Comparison of ENCODE assay signal across 1 cellular context in the genomic region with DNA sequence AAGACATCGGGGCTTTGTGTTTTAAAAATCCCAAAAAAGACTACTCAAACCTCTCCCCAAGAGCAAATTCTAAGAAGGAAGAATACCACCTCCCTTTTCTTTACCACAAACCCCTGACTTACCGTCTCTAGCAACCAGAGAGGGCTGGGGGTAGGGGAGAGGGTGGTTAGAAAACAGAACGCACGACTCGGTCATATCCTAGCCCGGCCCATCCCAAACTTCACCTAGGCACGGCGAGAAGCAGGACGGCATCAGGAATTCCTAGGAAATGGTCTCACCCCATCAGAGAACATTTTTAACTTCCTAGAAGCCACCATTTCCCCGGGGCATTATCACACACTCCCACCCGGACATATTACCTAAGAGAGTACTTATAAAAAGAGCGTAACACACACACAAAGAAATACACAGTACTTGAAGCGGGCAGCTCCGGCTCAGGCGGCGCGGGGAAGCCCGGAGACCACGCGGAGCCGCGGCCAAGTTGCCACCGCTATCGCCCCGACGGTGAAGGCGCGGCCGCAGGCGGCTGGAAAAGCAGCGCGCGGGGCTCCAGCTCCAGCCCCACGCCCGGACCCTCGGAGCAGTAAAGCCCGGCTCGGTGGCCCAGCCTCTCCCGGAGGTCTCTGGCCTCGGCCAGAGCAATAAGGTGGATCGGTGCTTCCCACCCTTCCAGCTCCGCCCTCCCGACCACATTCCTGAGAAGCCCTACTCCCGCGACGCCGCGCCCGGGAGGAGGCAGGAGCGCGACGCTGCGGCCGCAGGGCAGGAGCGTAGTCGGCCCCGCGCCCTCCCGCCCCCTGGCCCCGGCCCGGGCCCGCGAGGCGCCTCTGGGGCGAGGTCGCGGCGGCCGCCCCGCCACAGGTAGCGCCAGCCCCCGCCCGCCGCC.
TF ChIP-seq lines count a peak whose summit lies in the region.

No MANE protein-coding gene starts in this region.

TF ChIP-seq in HepG2, 621 proteins besides CTCF, POLR2A, EP300 and RAD21 (continued from another document and continues in another):
- TF ChIP-seq, protein P1, sequence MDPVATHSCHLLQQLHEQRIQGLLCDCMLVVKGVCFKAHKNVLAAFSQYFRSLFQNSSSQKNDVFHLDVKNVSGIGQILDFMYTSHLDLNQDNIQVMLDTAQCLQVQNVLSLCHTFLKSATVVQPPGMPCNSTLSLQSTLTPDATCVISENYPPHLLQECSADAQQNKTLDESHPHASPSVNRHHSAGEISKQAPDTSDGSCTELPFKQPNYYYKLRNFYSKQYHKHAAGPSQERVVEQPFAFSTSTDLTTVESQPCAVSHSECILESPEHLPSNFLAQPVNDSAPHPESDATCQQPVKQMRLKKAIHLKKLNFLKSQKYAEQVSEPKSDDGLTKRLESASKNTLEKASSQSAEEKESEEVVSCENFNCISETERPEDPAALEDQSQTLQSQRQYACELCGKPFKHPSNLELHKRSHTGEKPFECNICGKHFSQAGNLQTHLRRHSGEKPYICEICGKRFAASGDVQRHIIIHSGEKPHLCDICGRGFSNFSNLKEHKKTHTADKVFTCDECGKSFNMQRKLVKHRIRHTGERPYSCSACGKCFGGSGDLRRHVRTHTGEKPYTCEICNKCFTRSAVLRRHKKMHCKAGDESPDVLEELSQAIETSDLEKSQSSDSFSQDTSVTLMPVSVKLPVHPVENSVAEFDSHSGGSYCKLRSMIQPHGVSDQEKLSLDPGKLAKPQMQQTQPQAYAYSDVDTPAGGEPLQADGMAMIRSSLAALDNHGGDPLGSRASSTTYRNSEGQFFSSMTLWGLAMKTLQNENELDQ (CRISPR knock-in tag; IDR thresholded peaks at IDR 0.05; ENCODE audit: borderline replicate concordance) = no peak
- TF ChIP-seq KMT2B (CRISPR knock-in tag; IDR thresholded peaks at IDR 0.05) (0 out of 2 replicates have a peak, but pooled peaks have one; percentile 42), PHF8 (CRISPR knock-in tag; IDR thresholded peaks at IDR 0.05) (no peak; the same call in 1 of the 2 replicates), ZNF329 (CRISPR knock-in tag; IDR thresholded peaks at IDR 0.05; ENCODE audit: low read depth) (no peak), ZNF782 (CRISPR knock-in tag; IDR thresholded peaks at IDR 0.05; ENCODE audit: borderline replicate concordance) (no peak), ATM (IDR thresholded peaks at IDR 0.05; ENCODE audit: borderline replicate concordance) (no peak), NFKBIZ (CRISPR knock-in tag; IDR thresholded peaks at IDR 0.05) (no peak), MTA3 (CRISPR knock-in tag; IDR thresholded peaks at IDR 0.05) (no peak), FOXK2 (IDR thresholded peaks at IDR 0.05) (no peak), NFE2L2 (IDR thresholded peaks at IDR 0.05; ENCODE audit: low read length) (no peak), ZNF552 (CRISPR knock-in tag; IDR thresholded peaks at IDR 0.05; ENCODE audit: borderline replicate concordance) (no peak), MED8 (CRISPR knock-in tag; IDR thresholded peaks at IDR 0.05; ENCODE audit: insufficient replicate concordance) (no peak), SYNCRIP (IDR thresholded peaks at IDR 0.05; ENCODE audit: insufficient read depth, low read depth, low read length) (no peak), ZNF839 (CRISPR knock-in tag; IDR thresholded peaks at IDR 0.05; ENCODE audit: borderline replicate concordance) (0 out of 2 replicates have a peak, but pooled peaks have one; percentile 27), ZNF451 (CRISPR knock-in tag; IDR thresholded peaks at IDR 0.05) (no peak), YEATS2 (CRISPR knock-in tag; IDR thresholded peaks at IDR 0.05; ENCODE audit: borderline replicate concordance) (no peak; the same call in 1 of the 2 replicates), ZNF589 (CRISPR knock-in tag; conservative IDR thresholded peaks at IDR 0.05) (no peak), CHCHD3 (CRISPR knock-in tag; IDR thresholded peaks at IDR 0.05) (no peak), HOXA3 (CRISPR knock-in tag; IDR thresholded peaks at IDR 0.05) (peak; percentile 18; the same call in 1 of the 2 replicates), ZMYM2 (CRISPR knock-in tag; IDR thresholded peaks at IDR 0.05) (no peak), ZNF615 (CRISPR knock-in tag; IDR thresholded peaks at IDR 0.05; ENCODE audit: borderline replicate concordance) (no peak), IRF2 (CRISPR knock-in tag; IDR thresholded peaks at IDR 0.05) (no peak), HNRNPL (IDR thresholded peaks at IDR 0.05; ENCODE audit: low read depth, low read length) (no peak), ZNF230 (CRISPR knock-in tag; IDR thresholded peaks at IDR 0.05) (no peak), TEAD2 (CRISPR knock-in tag; IDR thresholded peaks at IDR 0.05) (no peak), JUNB (CRISPR knock-in tag; IDR thresholded peaks at IDR 0.05; ENCODE audit: borderline replicate concordance) (no peak), MXI1 (IDR thresholded peaks at IDR 0.05; ENCODE audit: borderline replicate concordance, low read depth, low read length) (0 out of 3 replicates have a peak, but pooled peaks have one; percentile 15), ZNF672 (CRISPR knock-in tag; IDR thresholded peaks at IDR 0.05) (no peak)
- TF ChIP-seq, protein P2, sequence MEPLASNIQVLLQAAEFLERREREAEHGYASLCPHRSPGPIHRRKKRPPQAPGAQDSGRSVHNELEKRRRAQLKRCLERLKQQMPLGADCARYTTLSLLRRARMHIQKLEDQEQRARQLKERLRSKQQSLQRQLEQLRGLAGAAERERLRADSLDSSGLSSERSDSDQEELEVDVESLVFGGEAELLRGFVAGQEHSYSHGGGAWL (CRISPR knock-in tag; IDR thresholded peaks at IDR 0.05) = peak; percentile 37; the same call in 1 of the 2 replicates
- TF ChIP-seq, protein P3, sequence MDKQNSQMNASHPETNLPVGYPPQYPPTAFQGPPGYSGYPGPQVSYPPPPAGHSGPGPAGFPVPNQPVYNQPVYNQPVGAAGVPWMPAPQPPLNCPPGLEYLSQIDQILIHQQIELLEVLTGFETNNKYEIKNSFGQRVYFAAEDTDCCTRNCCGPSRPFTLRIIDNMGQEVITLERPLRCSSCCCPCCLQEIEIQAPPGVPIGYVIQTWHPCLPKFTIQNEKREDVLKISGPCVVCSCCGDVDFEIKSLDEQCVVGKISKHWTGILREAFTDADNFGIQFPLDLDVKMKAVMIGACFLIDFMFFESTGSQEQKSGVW (CRISPR knock-in tag; IDR thresholded peaks at IDR 0.05; ENCODE audit: borderline replicate concordance) = no peak
- TF ChIP-seq, protein P4, sequence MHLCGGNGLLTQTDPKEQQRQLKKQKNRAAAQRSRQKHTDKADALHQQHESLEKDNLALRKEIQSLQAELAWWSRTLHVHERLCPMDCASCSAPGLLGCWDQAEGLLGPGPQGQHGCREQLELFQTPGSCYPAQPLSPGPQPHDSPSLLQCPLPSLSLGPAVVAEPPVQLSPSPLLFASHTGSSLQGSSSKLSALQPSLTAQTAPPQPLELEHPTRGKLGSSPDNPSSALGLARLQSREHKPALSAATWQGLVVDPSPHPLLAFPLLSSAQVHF (CRISPR knock-in tag; IDR thresholded peaks at IDR 0.05) = no peak
- TF ChIP-seq, protein P5, sequence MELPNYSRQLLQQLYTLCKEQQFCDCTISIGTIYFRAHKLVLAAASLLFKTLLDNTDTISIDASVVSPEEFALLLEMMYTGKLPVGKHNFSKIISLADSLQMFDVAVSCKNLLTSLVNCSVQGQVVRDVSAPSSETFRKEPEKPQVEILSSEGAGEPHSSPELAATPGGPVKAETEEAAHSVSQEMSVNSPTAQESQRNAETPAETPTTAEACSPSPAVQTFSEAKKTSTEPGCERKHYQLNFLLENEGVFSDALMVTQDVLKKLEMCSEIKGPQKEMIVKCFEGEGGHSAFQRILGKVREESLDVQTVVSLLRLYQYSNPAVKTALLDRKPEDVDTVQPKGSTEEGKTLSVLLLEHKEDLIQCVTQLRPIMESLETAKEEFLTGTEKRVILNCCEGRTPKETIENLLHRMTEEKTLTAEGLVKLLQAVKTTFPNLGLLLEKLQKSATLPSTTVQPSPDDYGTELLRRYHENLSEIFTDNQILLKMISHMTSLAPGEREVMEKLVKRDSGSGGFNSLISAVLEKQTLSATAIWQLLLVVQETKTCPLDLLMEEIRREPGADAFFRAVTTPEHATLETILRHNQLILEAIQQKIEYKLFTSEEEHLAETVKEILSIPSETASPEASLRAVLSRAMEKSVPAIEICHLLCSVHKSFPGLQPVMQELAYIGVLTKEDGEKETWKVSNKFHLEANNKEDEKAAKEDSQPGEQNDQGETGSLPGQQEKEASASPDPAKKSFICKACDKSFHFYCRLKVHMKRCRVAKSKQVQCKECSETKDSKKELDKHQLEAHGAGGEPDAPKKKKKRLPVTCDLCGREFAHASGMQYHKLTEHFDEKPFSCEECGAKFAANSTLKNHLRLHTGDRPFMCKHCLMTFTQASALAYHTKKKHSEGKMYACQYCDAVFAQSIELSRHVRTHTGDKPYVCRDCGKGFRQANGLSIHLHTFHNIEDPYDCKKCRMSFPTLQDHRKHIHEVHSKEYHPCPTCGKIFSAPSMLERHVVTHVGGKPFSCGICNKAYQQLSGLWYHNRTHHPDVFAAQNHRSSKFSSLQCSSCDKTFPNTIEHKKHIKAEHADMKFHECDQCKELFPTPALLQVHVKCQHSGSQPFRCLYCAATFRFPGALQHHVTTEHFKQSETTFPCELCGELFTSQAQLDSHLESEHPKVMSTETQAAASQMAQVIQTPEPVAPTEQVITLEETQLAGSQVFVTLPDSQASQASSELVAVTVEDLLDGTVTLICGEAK (IDR thresholded peaks at IDR 0.05) = no peak
- TF ChIP-seq, protein P5 (CRISPR knock-in tag; IDR thresholded peaks at IDR 0.05) = no peak
- TF ChIP-seq, protein P6, sequence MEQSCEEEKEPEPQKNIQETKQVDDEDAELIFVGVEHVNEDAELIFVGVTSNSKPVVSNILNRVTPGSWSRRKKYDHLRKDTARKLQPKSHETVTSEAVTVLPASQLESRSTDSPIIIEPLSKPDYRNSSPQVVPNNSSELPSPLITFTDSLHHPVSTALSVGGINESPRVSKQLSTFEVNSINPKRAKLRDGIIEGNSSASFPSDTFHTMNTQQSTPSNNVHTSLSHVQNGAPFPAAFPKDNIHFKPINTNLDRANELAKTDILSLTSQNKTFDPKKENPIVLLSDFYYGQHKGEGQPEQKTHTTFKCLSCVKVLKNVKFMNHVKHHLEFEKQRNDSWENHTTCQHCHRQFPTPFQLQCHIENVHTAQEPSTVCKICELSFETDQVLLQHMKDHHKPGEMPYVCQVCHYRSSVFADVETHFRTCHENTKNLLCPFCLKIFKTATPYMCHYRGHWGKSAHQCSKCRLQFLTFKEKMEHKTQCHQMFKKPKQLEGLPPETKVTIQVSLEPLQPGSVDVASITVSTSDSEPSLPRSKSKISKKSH (CRISPR knock-in tag; IDR thresholded peaks at IDR 0.05; ENCODE audit: borderline replicate concordance) = no peak
- TF ChIP-seq, protein P7, sequence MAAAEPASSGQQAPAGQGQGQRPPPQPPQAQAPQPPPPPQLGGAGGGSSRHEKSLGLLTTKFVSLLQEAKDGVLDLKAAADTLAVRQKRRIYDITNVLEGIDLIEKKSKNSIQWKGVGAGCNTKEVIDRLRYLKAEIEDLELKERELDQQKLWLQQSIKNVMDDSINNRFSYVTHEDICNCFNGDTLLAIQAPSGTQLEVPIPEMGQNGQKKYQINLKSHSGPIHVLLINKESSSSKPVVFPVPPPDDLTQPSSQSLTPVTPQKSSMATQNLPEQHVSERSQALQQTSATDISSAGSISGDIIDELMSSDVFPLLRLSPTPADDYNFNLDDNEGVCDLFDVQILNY (CRISPR knock-in tag; conservative IDR thresholded peaks at IDR 0.05) = no peak
- TF ChIP-seq, protein P8, sequence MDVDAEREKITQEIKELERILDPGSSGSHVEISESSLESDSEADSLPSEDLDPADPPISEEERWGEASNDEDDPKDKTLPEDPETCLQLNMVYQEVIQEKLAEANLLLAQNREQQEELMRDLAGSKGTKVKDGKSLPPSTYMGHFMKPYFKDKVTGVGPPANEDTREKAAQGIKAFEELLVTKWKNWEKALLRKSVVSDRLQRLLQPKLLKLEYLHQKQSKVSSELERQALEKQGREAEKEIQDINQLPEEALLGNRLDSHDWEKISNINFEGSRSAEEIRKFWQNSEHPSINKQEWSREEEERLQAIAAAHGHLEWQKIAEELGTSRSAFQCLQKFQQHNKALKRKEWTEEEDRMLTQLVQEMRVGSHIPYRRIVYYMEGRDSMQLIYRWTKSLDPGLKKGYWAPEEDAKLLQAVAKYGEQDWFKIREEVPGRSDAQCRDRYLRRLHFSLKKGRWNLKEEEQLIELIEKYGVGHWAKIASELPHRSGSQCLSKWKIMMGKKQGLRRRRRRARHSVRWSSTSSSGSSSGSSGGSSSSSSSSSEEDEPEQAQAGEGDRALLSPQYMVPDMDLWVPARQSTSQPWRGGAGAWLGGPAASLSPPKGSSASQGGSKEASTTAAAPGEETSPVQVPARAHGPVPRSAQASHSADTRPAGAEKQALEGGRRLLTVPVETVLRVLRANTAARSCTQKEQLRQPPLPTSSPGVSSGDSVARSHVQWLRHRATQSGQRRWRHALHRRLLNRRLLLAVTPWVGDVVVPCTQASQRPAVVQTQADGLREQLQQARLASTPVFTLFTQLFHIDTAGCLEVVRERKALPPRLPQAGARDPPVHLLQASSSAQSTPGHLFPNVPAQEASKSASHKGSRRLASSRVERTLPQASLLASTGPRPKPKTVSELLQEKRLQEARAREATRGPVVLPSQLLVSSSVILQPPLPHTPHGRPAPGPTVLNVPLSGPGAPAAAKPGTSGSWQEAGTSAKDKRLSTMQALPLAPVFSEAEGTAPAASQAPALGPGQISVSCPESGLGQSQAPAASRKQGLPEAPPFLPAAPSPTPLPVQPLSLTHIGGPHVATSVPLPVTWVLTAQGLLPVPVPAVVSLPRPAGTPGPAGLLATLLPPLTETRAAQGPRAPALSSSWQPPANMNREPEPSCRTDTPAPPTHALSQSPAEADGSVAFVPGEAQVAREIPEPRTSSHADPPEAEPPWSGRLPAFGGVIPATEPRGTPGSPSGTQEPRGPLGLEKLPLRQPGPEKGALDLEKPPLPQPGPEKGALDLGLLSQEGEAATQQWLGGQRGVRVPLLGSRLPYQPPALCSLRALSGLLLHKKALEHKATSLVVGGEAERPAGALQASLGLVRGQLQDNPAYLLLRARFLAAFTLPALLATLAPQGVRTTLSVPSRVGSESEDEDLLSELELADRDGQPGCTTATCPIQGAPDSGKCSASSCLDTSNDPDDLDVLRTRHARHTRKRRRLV (CRISPR knock-in tag; IDR thresholded peaks at IDR 0.05) = no peak
